In genomic region chr16:31471241-31471874, GRCh38 we compare ENCODE assay signal across 6 cellular contexts. TPM values are rescaled to one million over a fixed set of nuclear protein-coding genes. Genes with fewer than 3 reads are reported as not detected.
A peak's percentile ranks its signal among the peaks of the same experiment; 100 is the strongest.
DNase-seq lines count a peak whose midpoint lies in the region; TF ChIP-seq lines count a peak whose summit lies in the region.

No MANE protein-coding gene starts in this region.

- H3K27me3 Mint-ChIP-seq in IgD-negative memory B cell = peaks cover 13% of the 10 kb centered on the region

- peaks cover 6% of the 10 kb centered on the region for H3K36me3 Mint-ChIP-seq in IgD-negative memory B cell

- H3K4me3 Mint-ChIP-seq in IgD-negative memory B cell = peak overlapping the region; percentile 8 to 52 (median 48)

- H3K27ac Mint-ChIP-seq in IgD-negative memory B cell = no peak overlapping the region

- TF ChIP-seq POLR2A in erythroblast (IDR thresholded peaks at IDR 0.05; ENCODE audit: low read length) = no peak

- H3K9me3 Mint-ChIP-seq in IgD-negative memory B cell = no peaks in the 10 kb centered on the region

- peak; percentile 26 for DNase-seq in epidermal melanocyte (ENCODE audit: insufficient read length, low spot score)
- peak; percentile 58 for DNase-seq in retina
- DNase-seq in erythroblast (lab: John Stamatoyannopoulos, UW) = no peak
- no peak for DNase-seq in anterior cingulate cortex (lab: John Stamatoyannopoulos, UW)
- no peak for DNase-seq in AML-193 (lab: John Stamatoyannopoulos, UW)

- H3K4me1 Mint-ChIP-seq in IgD-negative memory B cell = peaks cover 4 to 24% (median 21%) of the 10 kb centered on the region in 3 donors

RNA-seq across cellular contexts. Expression of gene TGFB1I1, which starts 0.6 kb away (rescaled TPM):
- 0.59 TPM for polyA plus RNA-seq in IgD-negative memory B cell

RNA-seq across cellular contexts. Expression of gene SLC5A2, which starts 11.6 kb away (rescaled TPM):
- 0.94 TPM for polyA plus RNA-seq in IgD-negative memory B cell

RNA-seq across cellular contexts. Expression of gene ARMC5, which starts 12.1 kb away (rescaled TPM):
- polyA plus RNA-seq in IgD-negative memory B cell = 9.5 TPM

RNA-seq across cellular contexts. Expression of gene ZNF843, which starts 28.8 kb away (rescaled TPM):
- not detected for polyA plus RNA-seq in IgD-negative memory B cell

RNA-seq across cellular contexts. Expression of gene RUSF1, which starts 36.8 kb away (rescaled TPM):
- polyA plus RNA-seq in IgD-negative memory B cell = 19.8 TPM

Comparison
In these comparisons a context has a peak if more than half of its experiments do, and no peak if none do; other contexts are left out.
1. DNase-seq: peak in epidermal melanocyte (single experiment) and retina (single experiment); none in erythroblast (0 of 2), anterior cingulate cortex (0 of 58) and AML-193 (0 of 2).